1 cellular context compared by ENCODE assay signal in the genomic region with DNA sequence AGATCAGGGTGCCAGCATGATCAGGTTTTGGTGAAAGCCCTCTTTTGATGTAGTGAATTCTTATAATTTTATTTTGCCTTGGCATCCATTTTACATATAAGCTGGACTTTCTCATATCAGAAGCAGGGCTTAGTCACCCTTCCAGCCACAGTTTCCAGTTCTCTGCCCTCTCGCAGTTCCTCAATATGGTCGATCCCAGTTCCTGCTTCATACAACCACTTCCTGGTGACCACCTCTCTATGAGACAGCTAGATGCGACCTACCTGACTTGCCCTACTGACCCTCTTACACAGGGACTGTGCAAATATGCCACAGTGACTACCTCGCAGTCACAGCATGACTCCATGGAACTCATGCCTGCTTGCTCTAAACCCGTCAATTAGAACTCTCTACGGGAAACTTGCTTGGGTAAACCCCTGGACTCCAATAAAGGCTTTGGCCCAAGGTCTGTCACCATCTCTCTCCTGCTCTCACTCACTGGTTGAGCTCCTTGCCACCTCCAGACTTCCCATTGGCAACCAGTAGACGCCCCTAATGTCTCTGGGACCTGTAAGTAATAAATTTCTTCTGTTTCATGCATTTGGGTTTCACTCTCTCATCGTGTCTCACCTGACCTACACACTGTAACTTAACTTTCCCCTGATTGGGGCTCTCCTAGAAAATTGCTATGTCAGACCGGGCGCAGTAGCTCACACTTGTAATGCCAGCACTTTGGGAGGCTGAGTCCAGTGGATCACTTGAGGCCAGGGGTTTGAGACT.
TF ChIP-seq lines count a peak whose summit lies in the region.

No MANE protein-coding gene starts in this region.

TF ChIP-seq in GM12878, 131 proteins besides CTCF, POLR2A, EP300 and RAD21:
- TF ChIP-seq EGR1 (IDR thresholded peaks at IDR 0.05; ENCODE audit: borderline replicate concordance in 1 of 2, low read depth in 2 of 2, low read length in 2 of 2) (no peak), SPI1 (IDR thresholded peaks at IDR 0.05; ENCODE audit: borderline replicate concordance, insufficient read depth, low read depth, low read length) (peak; percentile 72; the same call in 1 of the 2 replicates)
